1 cellular context compared by ENCODE assay signal in genomic region chr18:46134920-46135675, GRCh38.
A peak's percentile ranks its signal among the peaks of the same experiment; 100 is the strongest.
TF ChIP-seq lines count a peak whose summit lies in the region.

No MANE protein-coding gene starts in this region.

TF ChIP-seq in K562, 482 proteins besides CTCF, POLR2A, EP300 and RAD21:
- no peak for TF ChIP-seq ZNF274 (IDR thresholded peaks at IDR 0.05; ENCODE audit: borderline replicate concordance, low read depth, low read length)
- no peak for TF ChIP-seq MNT (conservative IDR thresholded peaks at IDR 0.05)
- no peak for TF ChIP-seq ARID4B (CRISPR knock-in tag; IDR thresholded peaks at IDR 0.05)
- no peak for TF ChIP-seq SRSF7 (optimal IDR thresholded peaks at IDR 0.05; ENCODE audit: low read depth, low read length)
- no peak for TF ChIP-seq XRCC4 (IDR thresholded peaks at IDR 0.05; ENCODE audit: extremely low read depth, insufficient read depth, insufficient read length)
- no peak for TF ChIP-seq CGGBP1 (CRISPR knock-in tag; IDR thresholded peaks at IDR 0.05)
- no peak for TF ChIP-seq TCF7 (IDR thresholded peaks at IDR 0.05; ENCODE audit: borderline replicate concordance)
- TF ChIP-seq E2F4 (CRISPR knock-in tag; IDR thresholded peaks at IDR 0.05; ENCODE audit: low read depth) = no peak
- TF ChIP-seq NEUROD1 (IDR thresholded peaks at IDR 0.05; ENCODE audit: borderline replicate concordance, low read depth, low read length, partially characterized antibody) = no peak
- TF ChIP-seq ATF1 (CRISPR knock-in tag; IDR thresholded peaks at IDR 0.05) = no peak
- no peak for TF ChIP-seq ATF1 (tag; IDR thresholded peaks at IDR 0.05)
- 0 out of 2 replicates have a peak, but pooled peaks have one; percentile 22 for TF ChIP-seq USF2 (CRISPR knock-in tag; IDR thresholded peaks at IDR 0.05)
- TF ChIP-seq CREM (IDR thresholded peaks at IDR 0.05; ENCODE audit: low read depth) = no peak
- no peak for TF ChIP-seq ERF (CRISPR knock-in tag; IDR thresholded peaks at IDR 0.05)
- no peak for TF ChIP-seq TCF15 (CRISPR knock-in tag; IDR thresholded peaks at IDR 0.05)
- peak; percentile 51 for TF ChIP-seq USF1 (CRISPR knock-in tag; IDR thresholded peaks at IDR 0.05)
TF ChIP-seq in K562: peak in this region for 2.
